Comparison of ENCODE assay signal across 26 cellular contexts in the genomic region with DNA sequence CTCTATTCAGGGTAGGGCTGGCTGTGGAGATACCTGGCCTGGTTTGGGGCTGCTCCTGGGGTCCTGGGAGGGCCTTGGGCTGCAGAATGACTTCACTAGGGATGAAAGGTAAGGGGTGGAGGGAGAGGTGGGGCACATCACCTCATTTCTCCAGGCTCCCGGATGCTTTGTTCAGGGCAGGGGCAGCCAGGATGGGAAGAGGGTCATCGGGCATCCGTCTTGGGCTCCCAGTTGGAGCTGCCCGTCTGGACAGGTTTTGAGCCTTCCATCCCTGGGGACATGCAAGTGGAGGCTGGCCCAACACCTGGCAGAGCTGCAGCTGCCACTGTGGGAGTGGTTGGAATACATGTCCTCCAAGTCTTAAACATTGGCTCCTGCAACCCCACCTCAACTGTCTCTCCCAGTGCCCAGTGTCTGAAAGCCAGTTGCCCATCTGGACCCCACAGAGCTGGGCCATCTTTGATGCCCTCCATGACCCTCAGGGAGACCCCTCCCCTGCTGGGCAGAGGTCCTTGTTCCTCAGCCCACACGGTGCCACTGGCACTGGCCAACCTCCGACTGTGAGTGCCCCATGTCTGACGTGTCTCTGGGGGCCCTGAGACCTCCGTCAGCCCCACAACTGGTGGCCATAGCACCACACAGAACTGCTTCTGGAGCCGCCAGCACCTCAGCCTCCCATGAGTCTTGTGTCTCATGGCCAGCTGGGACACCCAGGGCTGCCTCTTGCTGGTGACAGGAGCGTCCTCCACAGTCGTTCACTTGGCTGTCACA. TPM values are rescaled to one million over a fixed set of nuclear protein-coding genes. Genes with fewer than 3 reads are reported as not detected.
A peak's percentile ranks its signal among the peaks of the same experiment; 100 is the strongest.
DNase-seq lines count a peak whose midpoint lies in the region; ATAC-seq, FAIRE-seq and TF ChIP-seq lines count a peak whose summit lies in the region.
"Had no signal": no experiment of that assay in that cellular context is flagged by ENCODE, and none has a peak within 500 bp of the region (broad histone marks: within the 10 kb centered on the region; RNA-seq: fewer than 3 reads in every experiment).

No MANE protein-coding gene starts in this region.

- H3K4me1 Mint-ChIP-seq in stimulated activated memory B cell treated with anti-CD40 and anti-IgM and Interleukin-4, amounts not matched to agents 10 μg/mL and 1 μg/mL and 100 μg/mL, for 72 hours, result no peaks in the 10 kb centered on the region
- H3K4me1 Mint-ChIP-seq: B cell, CD14-positive monocyte had no signal

- DNase-seq in Right ventricle myocardium superior (peak; percentile 30), cardiac septum (ENCODE audit: low spot score) (no peak), bronchial epithelial cell (ENCODE audit: low read depth) (peak; percentile 53), kidney (peak; percentile 40), NCI-H510A (lab: John Stamatoyannopoulos, UW) (no peak)
- DNase-seq: DMS53, GDM1, MM.1S, NCI-H1092, NCI-H1436, NCI-H187 treated with DMSO at 0.1 percent for 48 hours, NCI-H2107, NCI-H524, NCI-H82, OCI-M1, SHP77 had no signal

- H3K27ac ChIP-seq in kidney (ENCODE audit: low read depth in 2 of 2, low read length in 2 of 2), result no peak overlapping the region
- H3K27ac ChIP-seq in thymus (ENCODE audit: low read depth), result peak overlapping the region; percentile 3
- H3K27ac ChIP-seq: A549 had no signal

- no peaks in the 10 kb centered on the region for H3K36me3 Mint-ChIP-seq in stimulated activated memory B cell treated with anti-CD40 and anti-IgM and Interleukin-4, amounts not matched to agents 10 μg/mL and 1 μg/mL and 100 μg/mL, for 72 hours
- H3K36me3 Mint-ChIP-seq: CD14-positive monocyte had no signal

- intact Hi-C loops in Right ventricle myocardium superior (cut with DNase I) (no loop called here), cardiac septum (cut with DNase I) (no loop called here), kidney (cut with DNase I) (no loop called here)

- H3K4me3 Mint-ChIP-seq in stimulated activated memory B cell treated with anti-CD40 and anti-IgM and Interleukin-4, amounts not matched to agents 10 μg/mL and 1 μg/mL and 100 μg/mL, for 72 hours, result no peak overlapping the region
- H3K4me3 Mint-ChIP-seq: B cell, CD14-positive monocyte had no signal

- 96% methylated on average over 11 of the region's 11 CpGs for WGBS in thymus

- TF ChIP-seq CTCF in bronchial epithelial cell (IDR thresholded peaks at IDR 0.05; ENCODE audit: insufficient read depth, low read length, severe bottlenecking) (no peak), kidney (IDR thresholded peaks at IDR 0.05; ENCODE audit: borderline replicate concordance, extremely low read depth, insufficient read depth) (no peak)

- no peak overlapping the region for H3K9ac ChIP-seq in kidney (ENCODE audit: low read length in 2 of 2)

- no peaks in the 10 kb centered on the region for H3K9me3 Mint-ChIP-seq in stimulated activated memory B cell treated with anti-CD40 and anti-IgM and Interleukin-4, amounts not matched to agents 10 μg/mL and 1 μg/mL and 100 μg/mL, for 72 hours
- H3K9me3 Mint-ChIP-seq: CD14-positive monocyte had no signal

- H3K27ac Mint-ChIP-seq in stimulated activated memory B cell treated with anti-CD40 and anti-IgM and Interleukin-4, amounts not matched to agents 10 μg/mL and 1 μg/mL and 100 μg/mL, for 72 hours, result no peak overlapping the region
- H3K27ac Mint-ChIP-seq: B cell, CD14-positive monocyte had no signal

- H3K4me3 ChIP-seq in bronchial epithelial cell (ENCODE audit: low read depth, low read length) (no peak overlapping the region), kidney (ENCODE audit: low read length in 2 of 2) (no peak overlapping the region), thymus (ENCODE audit: low read length) (no peak overlapping the region)
- H3K4me3 ChIP-seq: A549 had no signal

- H3K9me3 ChIP-seq in kidney (ENCODE audit: control insufficient read depth in 1 of 2, low read length in 2 of 2), result no peaks in the 10 kb centered on the region
- H3K9me3 ChIP-seq in thymus (ENCODE audit: control insufficient read depth), result no peaks in the 10 kb centered on the region
- H3K9me3 ChIP-seq: A549 had no signal

- H3K36me3 ChIP-seq in bronchial epithelial cell (ENCODE audit: control insufficient read depth, insufficient read depth, low read length) (no peaks in the 10 kb centered on the region), kidney (ENCODE audit: control insufficient read depth in 1 of 2, insufficient read depth in 2 of 2, low read length in 2 of 2) (no peaks in the 10 kb centered on the region), thymus (ENCODE audit: control insufficient read depth, insufficient read depth) (peaks cover 8% of the 10 kb centered on the region)

- FAIRE-seq in bronchial epithelial cell (lab: Jason Lieb, UNC) (no peak), kidney (lab: Jason Lieb, UNC) (no peak)
- FAIRE-seq: A549, D721Med, GM18507, H1, RCC 7860 had no signal

- H3K27me3 ChIP-seq in bronchial epithelial cell (ENCODE audit: control insufficient read depth, insufficient read depth, low read length) (no peaks in the 10 kb centered on the region), thymus (ENCODE audit: control insufficient read depth, insufficient read depth) (no peaks in the 10 kb centered on the region)

- H3K4me1 ChIP-seq in kidney (ENCODE audit: control insufficient read depth in 1 of 2, insufficient read depth in 1 of 2, low read depth in 1 of 2, low read length in 2 of 2), result no peaks in the 10 kb centered on the region
- no peaks in the 10 kb centered on the region for H3K4me1 ChIP-seq in thymus (ENCODE audit: control insufficient read depth, insufficient read depth, low read length)
- H3K4me1 ChIP-seq: A549 had no signal

- no peaks in the 10 kb centered on the region for H3K27me3 Mint-ChIP-seq in stimulated activated memory B cell treated with anti-CD40 and anti-IgM and Interleukin-4, amounts not matched to agents 10 μg/mL and 1 μg/mL and 100 μg/mL, for 72 hours
- H3K27me3 Mint-ChIP-seq: B cell had no signal

- ATAC-seq in Right ventricle myocardium superior (ENCODE audit: poor library complexity) (no peak), HG02938 (IDR thresholded peaks at IDR 0.05; ENCODE audit: unreplicated experiment) (no peak)
- no peak for ATAC-seq in stimulated activated memory B cell treated with anti-CD40 and anti-IgM and Interleukin-4, amounts not matched to agents 10 μg/mL and 1 μg/mL and 100 μg/mL, for 72 hours

RNA-seq across cellular contexts. Expression of gene TRIM11, which starts 52.8 kb away (rescaled TPM):
- total RNA-seq in Right ventricle myocardium superior (6.2 TPM), cardiac septum (7.3 TPM), bronchial epithelial cell (17.9 and 20.0 TPM in 2 replicates), kidney (24.2 TPM)
- polyA plus RNA-seq in kidney (ENCODE audit: insufficient read depth, low read depth, low replicate concordance) (10.9 TPM), thymus (21.8 TPM)

Comparison
In these comparisons a context has a peak if more than half of its experiments do, and no peak if none do; other contexts are left out.
1. DNase-seq: peak in Right ventricle myocardium superior (single experiment), bronchial epithelial cell (single experiment) and kidney (single experiment); none in cardiac septum (single experiment) and NCI-H510A (single experiment).